Comparison of ENCODE assay signal across 9 cellular contexts in genomic region chr10:67612577-67613537, GRCh38.
DNase-seq lines count a peak whose midpoint lies in the region; ATAC-seq and TF ChIP-seq lines count a peak whose summit lies in the region.
"Had no signal": no experiment of that assay in that cellular context is flagged by ENCODE, and none has a peak within 500 bp of the region (broad histone marks: within the 10 kb centered on the region; RNA-seq: fewer than 3 reads in every experiment).

No MANE protein-coding gene starts in this region.

- no peak for TF ChIP-seq CTCF in SK-N-SH (IDR thresholded peaks at IDR 0.05)
- TF ChIP-seq CTCF in gastrocnemius medialis (IDR thresholded peaks at IDR 0.05 in 4 of 5, conservative IDR thresholded peaks at IDR 0.05 in 1 of 5) = no peak
- no peak for TF ChIP-seq CTCF in upper lobe of left lung (IDR thresholded peaks at IDR 0.05)

- no peaks in the 10 kb centered on the region for H3K79me2 ChIP-seq in SK-N-SH (ENCODE audit: insufficient read depth)

- H3F3A ChIP-seq in SK-N-SH (replicated peaks; ENCODE audit: insufficient read depth) = peaks cover 4% of the 10 kb centered on the region

- H3K4me2 ChIP-seq in SK-N-SH = 0 out of 2 replicates have a peak overlapping the region, but pooled peaks have one; percentile 6
- H3K4me2 ChIP-seq: A549 had no signal

- H4K20me1 ChIP-seq in SK-N-SH (ENCODE audit: insufficient read depth) = no peaks in the 10 kb centered on the region

- ATAC-seq in SK-N-SH treated with all-trans-retinoic acid at 6 μM for 48 hours = no peak
- peak; percentile 92 for ATAC-seq in HG03457 (IDR thresholded peaks at IDR 0.05; ENCODE audit: unreplicated experiment)
- peak; percentile 100 for ATAC-seq in activated T-cell treated with anti-CD3 and anti-CD28 coated beads, Interleukin-2, amount 50 U/mL, for 72 hours (replicated peaks in 1 of 2)
- ATAC-seq in gastrocnemius medialis = no peak
- no peak for ATAC-seq in upper lobe of left lung (ENCODE audit: low FRiP score in 2 of 2)
- ATAC-seq: A549 had no signal

- no peak for TF ChIP-seq RAD21 in SK-N-SH (IDR thresholded peaks at IDR 0.05; ENCODE audit: low read length)

- peak overlapping the region; percentile 50; the same call in 1 of the 2 replicates for H2AFZ ChIP-seq in SK-N-SH (ENCODE audit: low read depth)

- H3K4me3 Mint-ChIP-seq in activated T-cell treated with anti-CD3 and anti-CD28 coated beads, Interleukin-2, amount 50 U/mL, for 72 hours = peak overlapping the region; percentile 3 to 74

- H3K27me3 ChIP-seq in SK-N-SH (ENCODE audit: insufficient read depth) (no peaks in the 10 kb centered on the region), gastrocnemius medialis (no peaks in the 10 kb centered on the region), upper lobe of left lung (no peaks in the 10 kb centered on the region)

- H3K4me3 ChIP-seq in SK-N-SH (ENCODE audit: low read depth in 2 of 2, low read length in 1 of 2) (0 out of 4 replicates have a peak overlapping the region, but pooled peaks of 1 of the 2 experiments have one; percentile 20), gastrocnemius medialis (no peak overlapping the region), upper lobe of left lung (no peak overlapping the region)
- H3K4me3 ChIP-seq: A549 had no signal

- intact Hi-C loops in gastrocnemius medialis (cut with DNase I; ENCODE audit: low total_unique reads) = no loop called here

- H3K9ac ChIP-seq in SK-N-SH = no peak overlapping the region

- H3K27me3 Mint-ChIP-seq in activated T-cell treated with anti-CD3 and anti-CD28 coated beads, Interleukin-2, amount 50 U/mL, for 72 hours (ENCODE audit: low read depth) = peaks cover 11% of the 10 kb centered on the region

- CTCF ChIA-PET in SK-N-SH (lab: Yijun Ruan, JAX) = no interaction called here

- H3K36me3 Mint-ChIP-seq in activated T-cell treated with anti-CD3 and anti-CD28 coated beads, Interleukin-2, amount 50 U/mL, for 72 hours (ENCODE audit: insufficient read depth in 2 of 2) = no peaks in the 10 kb centered on the region

- no peaks in the 10 kb centered on the region for H3K9me3 Mint-ChIP-seq in activated T-cell treated with anti-CD3 and anti-CD28 coated beads, Interleukin-2, amount 50 U/mL, for 72 hours

- no peaks in the 10 kb centered on the region for H3K9me2 ChIP-seq in SK-N-SH

- peaks cover 24% of the 10 kb centered on the region for H3K4me1 Mint-ChIP-seq in activated T-cell treated with anti-CD3 and anti-CD28 coated beads, Interleukin-2, amount 50 U/mL, for 72 hours (ENCODE audit: low read depth)

- TF ChIP-seq POLR2A in gastrocnemius medialis (IDR thresholded peaks at IDR 0.05) (no peak), upper lobe of left lung (IDR thresholded peaks at IDR 0.05) (no peak)

- in situ Hi-C loops in gastrocnemius medialis (cut with MboI; ENCODE audit: low sequenced_read_pairs in 4 of 4) = no loop called here

- H3K36me3 ChIP-seq in SK-N-SH (replicated peaks in 1 of 2; ENCODE audit: control insufficient read depth in 1 of 2, insufficient read depth in 2 of 2, low read length in 1 of 2) = no peaks in the 10 kb centered on the region
- H3K36me3 ChIP-seq in gastrocnemius medialis = no peaks in the 10 kb centered on the region
- H3K36me3 ChIP-seq in upper lobe of left lung = no peaks in the 10 kb centered on the region

- no peak for DNase-seq in SK-N-SH
- peak; percentile 64 to 72 for DNase-seq in activated T-cell treated with anti-CD3 and anti-CD28 coated beads, Interleukin-2, amount 50 U/mL, for 72 hours
- DNase-seq in stimulated activated CD4-positive, alpha-beta T cell treated with anti-CD3 and anti-CD28 coated beads, Interleukin-15, amount 100 ng/mL, for 24 hours = peak; percentile 65
- no peak for DNase-seq in gastrocnemius medialis
- DNase-seq in KG1 (lab: John Stamatoyannopoulos, UW) = no peak
- no peak for DNase-seq in upper lobe of left lung

- WGBS in SK-N-SH (ENCODE audit: low lambda C conversion rate) = 15% methylated on average over 10 of the region's 10 CpGs
- 69% methylated on average over 10 of the region's 10 CpGs for WGBS in upper lobe of left lung, 2 donors

- POLR2A ChIA-PET in SK-N-SH (lab: Yijun Ruan, JAX) = no interaction called here

- 0 out of 4 replicates have a peak overlapping the region, but pooled peaks of 1 of the 2 experiments have one; percentile 14 for H3K27ac ChIP-seq in SK-N-SH (ENCODE audit: low read depth in 2 of 2, low read length in 1 of 2)
- H3K27ac ChIP-seq in gastrocnemius medialis = no peak overlapping the region
- H3K27ac ChIP-seq in upper lobe of left lung = no peak overlapping the region
- H3K27ac ChIP-seq: A549 had no signal

- no peak overlapping the region for H3K27ac Mint-ChIP-seq in activated T-cell treated with anti-CD3 and anti-CD28 coated beads, Interleukin-2, amount 50 U/mL, for 72 hours

- H3K9me3 ChIP-seq in SK-N-SH (no peaks in the 10 kb centered on the region), gastrocnemius medialis (no peaks in the 10 kb centered on the region), upper lobe of left lung (no peaks in the 10 kb centered on the region)
- H3K9me3 ChIP-seq: A549 had no signal

- no peak for TF ChIP-seq EP300 in SK-N-SH (IDR thresholded peaks at IDR 0.05; ENCODE audit: borderline replicate concordance in 1 of 2, low read depth in 1 of 2, low read length in 1 of 2)
- no peak for TF ChIP-seq EP300 in upper lobe of left lung (IDR thresholded peaks at IDR 0.05)

- H3K4me1 ChIP-seq in SK-N-SH (ENCODE audit: control insufficient read depth in 1 of 2, insufficient read depth in 2 of 2, low read depth in 1 of 2, low read length in 1 of 2) = peaks cover 0 to 9% of the 10 kb centered on the region in 2 experiments; a peak in 2 of 4 replicates
- H3K4me1 ChIP-seq in gastrocnemius medialis = peaks cover 4 to 6% of the 10 kb centered on the region in 2 donors
- H3K4me1 ChIP-seq in upper lobe of left lung = no peaks in the 10 kb centered on the region

TF ChIP-seq in SK-N-SH, 30 proteins besides CTCF, POLR2A, EP300 and RAD21 (continues in another document):
- TF ChIP-seq USF2 (IDR thresholded peaks at IDR 0.05; ENCODE audit: borderline replicate concordance, low read depth, low read length) (no peak), NRF1 (IDR thresholded peaks at IDR 0.05; ENCODE audit: low read depth, low read length) (no peak), FOSL2 (IDR thresholded peaks at IDR 0.05; ENCODE audit: borderline replicate concordance, low read depth) (no peak), ZBTB33 (IDR thresholded peaks at IDR 0.05; ENCODE audit: borderline replicate concordance, low read depth) (no peak), RXRA (IDR thresholded peaks at IDR 0.05; ENCODE audit: borderline replicate concordance, low read depth) (no peak), SMC3 (IDR thresholded peaks at IDR 0.05; ENCODE audit: low read depth, low read length) (no peak)

TF ChIP-seq in SK-N-SH treated with all-trans-retinoic acid at 6 μM for 48 hours, 23 proteins besides CTCF, POLR2A, EP300 and RAD21:
- no peak for TF ChIP-seq ZC3H10 (CRISPR knock-in tag; IDR thresholded peaks at IDR 0.05)
TF ChIP-seq in SK-N-SH treated with all-trans-retinoic acid at 6 μM for 48 hours: peak in this region for 0.

Comparison
In these comparisons a context has a peak if more than half of its experiments do, and no peak if none do; other contexts are left out.
1. DNase-seq: peak in activated T-cell treated with anti-CD3 and anti-CD28 coated beads, Interleukin-2, amount 50 U/mL, for 72 hours (2 of 2) and stimulated activated CD4-positive, alpha-beta T cell treated with anti-CD3 and anti-CD28 coated beads, Interleukin-15, amount 100 ng/mL, for 24 hours (single experiment); none in SK-N-SH (single experiment), gastrocnemius medialis (0 of 2), KG1 (single experiment) and upper lobe of left lung (0 of 2).
2. ATAC-seq: peak in HG03457 (single experiment) and activated T-cell treated with anti-CD3 and anti-CD28 coated beads, Interleukin-2, amount 50 U/mL, for 72 hours (2 of 2); none in SK-N-SH treated with all-trans-retinoic acid at 6 μM for 48 hours (single experiment), gastrocnemius medialis (0 of 2) and upper lobe of left lung (0 of 2).